In the genomic region with DNA sequence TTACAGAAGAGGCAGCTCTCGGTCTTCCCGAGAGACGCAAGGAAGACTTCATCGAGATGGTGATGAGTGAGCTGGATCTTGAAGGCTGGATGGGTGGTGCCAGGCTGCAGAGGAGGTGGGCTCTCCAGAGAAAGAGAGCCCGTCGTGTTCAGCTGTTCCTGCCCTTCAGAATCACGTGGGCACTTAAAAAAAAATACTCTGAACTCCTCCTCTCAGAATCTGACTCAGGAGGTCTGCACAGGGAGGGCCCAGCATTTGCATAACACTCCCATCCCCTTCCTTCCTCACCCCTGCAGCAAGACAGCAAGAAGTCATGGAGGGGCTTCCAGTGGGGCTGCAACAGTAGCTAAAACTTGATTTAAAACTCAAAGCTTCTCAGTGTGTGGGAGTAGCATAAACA, we compare ENCODE assay signal across 20 cellular contexts.
A peak's percentile ranks its signal among the peaks of the same experiment; 100 is the strongest.
DNase-seq lines count a peak whose midpoint lies in the region; ATAC-seq, FAIRE-seq and TF ChIP-seq lines count a peak whose summit lies in the region.
"Had no signal": no experiment of that assay in that cellular context is flagged by ENCODE, and none has a peak within 500 bp of the region (broad histone marks: within the 10 kb centered on the region; RNA-seq: fewer than 3 reads in every experiment).

No MANE protein-coding gene starts in this region.

- no peak for ATAC-seq in GM21529 (IDR thresholded peaks at IDR 0.05; ENCODE audit: unreplicated experiment)
- ATAC-seq in pancreas, result no peak
- ATAC-seq: Panc1, T-cell had no signal

- H3K36me3 ChIP-seq in endodermal cell (ENCODE audit: control insufficient read depth, insufficient read depth, low read length) (no peaks in the 10 kb centered on the region), pancreas (no peaks in the 10 kb centered on the region)
- H3K36me3 ChIP-seq: BLaER1 had no signal

- FAIRE-seq in pancreas (lab: Jason Lieb, UNC), result no peak

- CTCF ChIA-PET in activated naive CD4-positive, alpha-beta T cell treated with anti-CD3 and anti-CD28 coated beads for 36 hours (lab: Charles Lee), result no interaction called here

- DNase-seq in HT1080 (ENCODE audit: low read depth), result peak; percentile 59
- peak; percentile 3 for DNase-seq in NAMALWA (ENCODE audit: low spot score)
- peak; percentile 32 for DNase-seq in endodermal cell
- DNase-seq in posterior vena cava (ENCODE audit: low spot score), result peak; percentile 32
- DNase-seq in activated naive CD4-positive, alpha-beta T cell treated with anti-CD3 and anti-CD28 coated beads for 36 hours, result no peak
- DNase-seq in pancreas, result no peak
- DNase-seq: CD4-positive, alpha-beta T cell; COR-L47; DMS79; GM23248; KG1; NCI-H1417; NCI-H1694 treated with DMSO at 0.1 percent for 48 hours; NCI-H226; NCI-H510A treated with DMSO at 0.1 percent for 48 hours; NCI-H748 treated with DMSO at 0.1 percent for 48 hours; T-cell had no signal

- intact Hi-C loops in posterior vena cava (cut with DNase I), result no loop called here
- intact Hi-C loops in activated naive CD4-positive, alpha-beta T cell treated with anti-CD3 and anti-CD28 coated beads for 36 hours (cut with micrococcal nuclease), result no loop called here
- intact Hi-C loops in pancreas (cut with DNase I), result no loop called here

- H3K27me3 Mint-ChIP-seq in endodermal cell (ENCODE audit: insufficient read depth), result no peaks in the 10 kb centered on the region
- no peaks in the 10 kb centered on the region for H3K27me3 Mint-ChIP-seq in activated naive CD4-positive, alpha-beta T cell treated with anti-CD3 and anti-CD28 coated beads for 36 hours (ENCODE audit: low read depth)
- H3K27me3 Mint-ChIP-seq: CD4-positive, alpha-beta T cell; T-cell had no signal

- H3K9me3 ChIP-seq in endodermal cell (ENCODE audit: control insufficient read depth, low read length) (peaks cover 15% of the 10 kb centered on the region), pancreas (no peaks in the 10 kb centered on the region)

- 79 to 82% methylated on average over 2 to 7 of the region's 7 CpGs for WGBS in endodermal cell (ENCODE audit: insufficient coverage in 1 of 2, insufficient read length in 1 of 2), 2 experiments
- WGBS in pancreas, 2 donors, result 59 to 66% methylated on average over 7 of the region's 7 CpGs

- peaks cover 5% of the 10 kb centered on the region for H3K36me3 Mint-ChIP-seq in endodermal cell (ENCODE audit: low read depth)
- peaks cover 2% of the 10 kb centered on the region for H3K36me3 Mint-ChIP-seq in activated naive CD4-positive, alpha-beta T cell treated with anti-CD3 and anti-CD28 coated beads for 36 hours (ENCODE audit: low read depth)
- H3K36me3 Mint-ChIP-seq: T-cell had no signal

- H3K9me3 Mint-ChIP-seq in endodermal cell, result peaks cover 26% of the 10 kb centered on the region
- peaks cover 7% of the 10 kb centered on the region for H3K9me3 Mint-ChIP-seq in activated naive CD4-positive, alpha-beta T cell treated with anti-CD3 and anti-CD28 coated beads for 36 hours

- no peak overlapping the region for H3K27ac Mint-ChIP-seq in endodermal cell
- no peak overlapping the region for H3K27ac Mint-ChIP-seq in activated naive CD4-positive, alpha-beta T cell treated with anti-CD3 and anti-CD28 coated beads for 36 hours
- H3K27ac Mint-ChIP-seq: CD4-positive, alpha-beta T cell; T-cell had no signal

- no peaks in the 10 kb centered on the region for H3K4me1 Mint-ChIP-seq in endodermal cell
- H3K4me1 Mint-ChIP-seq in activated naive CD4-positive, alpha-beta T cell treated with anti-CD3 and anti-CD28 coated beads for 36 hours (ENCODE audit: low read depth), result no peaks in the 10 kb centered on the region
- H3K4me1 Mint-ChIP-seq: T-cell had no signal

- H3K27ac ChIP-seq in endodermal cell (ENCODE audit: low read depth, low read length) (no peak overlapping the region), pancreas (no peak overlapping the region)
- H3K27ac ChIP-seq: BLaER1, GM23248 had no signal

- H3K4me3 Mint-ChIP-seq in endodermal cell, result no peak overlapping the region
- no peak overlapping the region for H3K4me3 Mint-ChIP-seq in activated naive CD4-positive, alpha-beta T cell treated with anti-CD3 and anti-CD28 coated beads for 36 hours
- H3K4me3 Mint-ChIP-seq: CD4-positive, alpha-beta T cell; T-cell had no signal

- H3K4me3 ChIP-seq in endodermal cell (ENCODE audit: low read length) (no peak overlapping the region), pancreas (no peak overlapping the region)
- H3K4me3 ChIP-seq: BLaER1, GM23248 had no signal

- TF ChIP-seq CTCF in endodermal cell (conservative IDR thresholded peaks at IDR 0.05) (no peak), pancreas (IDR thresholded peaks at IDR 0.05) (no peak)

- H3K27me3 ChIP-seq in endodermal cell (ENCODE audit: control insufficient read depth, insufficient read depth, low read length, poor library complexity, severe bottlenecking), result no peaks in the 10 kb centered on the region
- H3K27me3 ChIP-seq in pancreas, result no peaks in the 10 kb centered on the region
- H3K27me3 ChIP-seq: BLaER1 had no signal

- H3K4me1 ChIP-seq in endodermal cell (ENCODE audit: control insufficient read depth, insufficient read depth, low read length) (no peaks in the 10 kb centered on the region), pancreas (no peaks in the 10 kb centered on the region)
- H3K4me1 ChIP-seq: BLaER1 had no signal

- no peak overlapping the region for H3K9ac ChIP-seq in endodermal cell (ENCODE audit: extremely low read depth, low read length, poor library complexity, severe bottlenecking)
- H3K9ac ChIP-seq: BLaER1, GM23248 had no signal

Comparison
In these comparisons a context has a peak if more than half of its experiments do, and no peak if none do; other contexts are left out.
1. DNase-seq: peak in HT1080 (single experiment), NAMALWA (single experiment), endodermal cell (single experiment) and posterior vena cava (single experiment); none in activated naive CD4-positive, alpha-beta T cell treated with anti-CD3 and anti-CD28 coated beads for 36 hours (single experiment) and pancreas (0 of 6).